In the genomic region with DNA sequence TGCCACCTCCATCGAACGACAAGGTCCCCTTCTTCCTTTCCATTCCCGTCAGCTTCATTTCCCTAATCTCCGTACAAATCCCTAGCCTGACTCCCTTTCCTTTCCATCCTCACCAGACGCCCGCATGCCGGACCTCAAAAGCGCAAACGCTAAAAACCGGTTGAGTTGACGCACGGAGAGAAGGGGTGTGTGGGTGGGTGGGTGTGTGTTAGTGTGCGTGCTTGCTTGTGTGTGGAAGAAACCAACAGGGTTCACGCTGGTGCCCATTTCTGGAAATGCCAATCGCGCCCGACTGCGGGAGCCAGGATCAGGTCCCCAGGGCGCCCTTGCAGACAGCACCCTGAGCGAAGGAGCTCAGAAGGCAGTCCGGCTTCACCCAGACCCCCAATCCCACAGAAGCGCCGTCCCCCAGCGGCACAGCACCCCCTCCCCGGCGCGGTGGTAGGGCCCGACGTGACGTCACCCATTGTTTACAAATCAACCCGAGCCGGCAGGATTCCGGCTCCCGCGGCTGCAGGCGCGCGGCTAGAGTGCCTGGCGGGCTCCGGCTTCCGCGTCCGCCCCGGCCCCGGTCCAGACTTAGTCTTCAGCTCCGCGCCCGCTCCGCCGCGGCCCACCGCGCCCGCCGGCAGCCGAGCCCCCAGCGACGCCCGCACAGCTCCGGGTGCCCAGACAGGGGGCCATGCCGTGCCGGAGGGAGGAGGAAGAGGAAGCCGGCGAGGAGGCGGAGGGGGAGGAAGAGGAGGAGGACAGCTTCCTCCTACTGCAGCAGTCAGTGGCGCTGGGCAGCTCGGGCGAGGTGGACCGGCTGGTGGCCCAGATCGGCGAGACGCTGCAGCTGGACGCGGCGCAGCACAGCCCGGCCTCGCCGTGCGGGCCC, we compare ENCODE assay signal across 8 cellular contexts. TPM values are rescaled to one million over a fixed set of nuclear protein-coding genes. Genes with fewer than 3 reads are reported as not detected.
DNase-seq lines count a peak whose midpoint lies in the region; ATAC-seq, FAIRE-seq and TF ChIP-seq lines count a peak whose summit lies in the region.

A gene with protein sequence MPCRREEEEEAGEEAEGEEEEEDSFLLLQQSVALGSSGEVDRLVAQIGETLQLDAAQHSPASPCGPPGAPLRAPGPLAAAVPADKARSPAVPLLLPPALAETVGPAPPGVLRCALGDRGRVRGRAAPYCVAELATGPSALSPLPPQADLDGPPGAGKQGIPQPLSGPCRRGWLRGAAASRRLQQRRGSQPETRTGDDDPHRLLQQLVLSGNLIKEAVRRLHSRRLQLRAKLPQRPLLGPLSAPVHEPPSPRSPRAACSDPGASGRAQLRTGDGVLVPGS (plus strand): TSS at position 500 of the 880 bp plus-strand sequence. CDS start 183 bp downstream, at position 683.

- peak within 1 kb of the TSS; percentile 100 for H3K9ac ChIP-seq in astrocyte (ENCODE audit: low read length)

- H3K4me3 ChIP-seq in astrocyte (ENCODE audit: insufficient read depth, low read depth, low read length) (peak within 1 kb of the TSS; percentile 80), retinal pigment epithelial cell (ENCODE audit: low read length) (peak within 1 kb of the TSS; percentile 82)

- no peak for FAIRE-seq in astrocyte (lab: Jason Lieb, UNC)

- no peaks in the 10 kb centered on the region for H4K20me1 ChIP-seq in astrocyte (ENCODE audit: insufficient read depth, low read length)

- TF ChIP-seq CTCF in GM13976 (IDR thresholded peaks at IDR 0.05; ENCODE audit: borderline replicate concordance, control extremely low read depth, extremely low read depth, insufficient read depth, missing control alignments) (no peak), astrocyte (IDR thresholded peaks at IDR 0.05; ENCODE audit: insufficient read depth, low read depth, low read length) (no peak), retinal pigment epithelial cell (conservative IDR thresholded peaks at IDR 0.05; ENCODE audit: low read depth, low read length) (no peak)

- H3K27ac ChIP-seq in astrocyte (ENCODE audit: low read depth, low read length) = peak within 1 kb of the TSS; percentile 99

- H3K27me3 ChIP-seq in astrocyte (ENCODE audit: insufficient read depth, low read length) = peaks cover 29% of the 10 kb centered on the region

- in situ Hi-C loops in GM13976 (cut with MboI; ENCODE audit: low sequenced_read_pairs, unreplicated experiment) = no loop called here

- no peaks in the 10 kb centered on the region for H3K79me2 ChIP-seq in astrocyte (ENCODE audit: insufficient read depth, low read length)

- H3K27me3 Mint-ChIP-seq in astrocyte (ENCODE audit: low read depth, unreplicated experiment) = peaks cover 14% of the 10 kb centered on the region

- no peaks in the 10 kb centered on the region for H3K36me3 Mint-ChIP-seq in astrocyte (ENCODE audit: low read depth, unreplicated experiment)

- H3K9me3 Mint-ChIP-seq in astrocyte (ENCODE audit: unreplicated experiment) = no peaks in the 10 kb centered on the region

- H3K36me3 ChIP-seq in astrocyte (ENCODE audit: insufficient read depth, low read length) = no peaks in the 10 kb centered on the region

- H3K9me3 ChIP-seq in astrocyte (ENCODE audit: insufficient read depth, low read depth, low read length) = no peaks in the 10 kb centered on the region

- peak within 1 kb of the TSS; percentile 100 for H3K27ac Mint-ChIP-seq in astrocyte (ENCODE audit: unreplicated experiment)

- peak within 1 kb of the TSS; percentile 100 for H2AFZ ChIP-seq in astrocyte (ENCODE audit: low read depth, low read length)

- peaks cover 8% of the 10 kb centered on the region for H3K4me1 Mint-ChIP-seq in astrocyte (ENCODE audit: low read depth, unreplicated experiment)

- H3K4me2 ChIP-seq in astrocyte (ENCODE audit: low read length) = peak within 1 kb of the TSS; percentile 99

- H3K4me1 ChIP-seq in astrocyte (ENCODE audit: insufficient read depth, low read length) = peaks cover 8% of the 10 kb centered on the region

- peak; percentile 91 for ATAC-seq in HG02759 (IDR thresholded peaks at IDR 0.05; ENCODE audit: unreplicated experiment)

- DNase-seq in GM13976 (ENCODE audit: low spot score) (peak; percentile 85), NCI-H1436 (lab: John Stamatoyannopoulos, UW) (peak; percentile 70), T-helper 22 cell (ENCODE audit: low read depth) (peak; percentile 79), astrocyte (ENCODE audit: low read depth) (peak; percentile 91), hippocampal formation (lab: John Stamatoyannopoulos, UW) (peak; percentile 84 to 87), retinal pigment epithelial cell (ENCODE audit: low read depth) (peak; percentile 66), HuH-7 (ENCODE audit: low spot score) (no peak)

- H3K4me3 Mint-ChIP-seq in astrocyte (ENCODE audit: unreplicated experiment) = peak within 1 kb of the TSS; percentile 90

RNA-seq across cellular contexts. Expression of the gene that starts here (rescaled TPM):
- total RNA-seq in astrocyte = 1.4 and 2.5 TPM in 2 replicates
